ENCODE assay signal across 32 cellular contexts in genomic region chr20:6691541-6691940, GRCh38.
"Had no signal": no experiment of that assay in that cellular context is flagged by ENCODE, and none has a peak within 500 bp of the region (broad histone marks: within the 10 kb centered on the region; RNA-seq: fewer than 3 reads in every experiment).

No MANE protein-coding gene starts in this region.

- H3K9me3 Mint-ChIP-seq: activated CD4-positive, alpha-beta T cell treated with anti-CD3 and anti-CD28 coated beads, Interleukin-2, amount 10 ng/mL, durations not matched to agents 24 days and 14 days; activated CD8-positive, alpha-beta T cell treated with anti-CD3 and anti-CD28 coated beads for 36 hours had no signal

- DNase-seq: activated CD4-positive, alpha-beta T cell treated with anti-CD3 and anti-CD28 coated beads, Interleukin-2, amount 10 ng/mL, durations not matched to agents 24 days and 14 days; activated CD4-positive, alpha-beta T cell treated with anti-CD3 and anti-CD28 coated beads, Interleukin-2, amount 50 U/mL, for 4 hours; activated CD8-positive, alpha-beta T cell treated with anti-CD3 and anti-CD28 coated beads for 36 hours; activated gamma-delta T cell; activated naive CD4-positive, alpha-beta T cell treated with Interleukin-2 at 50 U/mL for 16 hours; activated naive CD8-positive, alpha-beta T cell treated with anti-CD3 and anti-CD28 coated beads, Interleukin-2, amount 10 ng/mL, durations not matched to agents 7 days and 5 days; activated T-cell treated with anti-CD3 and anti-CD28 coated beads, Interleukin-2, amount 50 U/mL, for 1 hour; amygdala; Karpas-422; KBM-7; NCI-H1048; NCI-H1105 treated with DMSO at 0.1 percent for 48 hours; NCI-H1436; NCI-H1694 treated with DMSO at 0.1 percent for 48 hours; NCI-H2029; NCI-H2107; NCI-H2171; NCI-H2227 treated with DMSO at 0.1 percent for 48 hours; NCI-H446; NCI-H510A treated with DMSO at 0.1 percent for 48 hours; NCI-H526 treated with DMSO at 0.1 percent for 48 hours; NCI-H774; RPMI8226; SK-N-SH had no signal

- H3K4me3 ChIP-seq: ascending aorta, SJSA1 had no signal

- H3K27me3 Mint-ChIP-seq: activated CD4-positive, alpha-beta T cell treated with anti-CD3 and anti-CD28 coated beads, Interleukin-2, amount 10 ng/mL, durations not matched to agents 24 days and 14 days; activated CD8-positive, alpha-beta T cell treated with anti-CD3 and anti-CD28 coated beads for 36 hours; activated naive CD4-positive, alpha-beta T cell treated with anti-CD3 and anti-CD28 coated beads, Interleukin-2, amount 50 U/mL, for 24 hours; activated naive CD8-positive, alpha-beta T cell treated with anti-CD3 and anti-CD28 coated beads, Interleukin-2, amount 10 ng/mL, durations not matched to agents 7 days and 5 days had no signal

- H3K9me3 ChIP-seq: ascending aorta, SJSA1, SK-N-SH had no signal

- H3K4me3 Mint-ChIP-seq: activated CD4-positive, alpha-beta T cell treated with anti-CD3 and anti-CD28 coated beads, Interleukin-2, amount 10 ng/mL, durations not matched to agents 24 days and 14 days; activated CD8-positive, alpha-beta T cell treated with anti-CD3 and anti-CD28 coated beads for 36 hours; activated naive CD4-positive, alpha-beta T cell treated with anti-CD3 and anti-CD28 coated beads, Interleukin-2, amount 50 U/mL, for 24 hours; activated naive CD8-positive, alpha-beta T cell treated with anti-CD3 and anti-CD28 coated beads, Interleukin-2, amount 10 ng/mL, durations not matched to agents 7 days and 5 days; T-helper 1 cell treated with Interleukin-12 subunit alpha and Interleukin-12 subunit beta and Interleukin-4 antibody, amounts not matched to agents 30 μg/mL and 1 μg/mL, for 36 hours; T-helper 2 cell treated with Interferon-gamma antibody and Interleukin-4, amounts not matched to agents 5 μg/mL and 100 μg/mL, for 36 hours had no signal

- H3K27me3 ChIP-seq: ascending aorta, SJSA1 had no signal

- H3K36me3 ChIP-seq: ascending aorta, SJSA1 had no signal

- H3K4me1 Mint-ChIP-seq: activated CD4-positive, alpha-beta T cell treated with anti-CD3 and anti-CD28 coated beads, Interleukin-2, amount 10 ng/mL, durations not matched to agents 24 days and 14 days; activated naive CD4-positive, alpha-beta T cell treated with anti-CD3 and anti-CD28 coated beads, Interleukin-2, amount 50 U/mL, for 24 hours; activated naive CD8-positive, alpha-beta T cell treated with anti-CD3 and anti-CD28 coated beads, Interleukin-2, amount 10 ng/mL, durations not matched to agents 7 days and 5 days had no signal

- H3K27ac ChIP-seq: ascending aorta, SJSA1 had no signal

- H3K36me3 Mint-ChIP-seq: activated naive CD4-positive, alpha-beta T cell treated with anti-CD3 and anti-CD28 coated beads, Interleukin-2, amount 50 U/mL, for 24 hours; activated naive CD8-positive, alpha-beta T cell treated with anti-CD3 and anti-CD28 coated beads, Interleukin-2, amount 10 ng/mL, durations not matched to agents 7 days and 5 days had no signal

- H3K27ac Mint-ChIP-seq: activated CD4-positive, alpha-beta T cell treated with anti-CD3 and anti-CD28 coated beads, Interleukin-2, amount 10 ng/mL, durations not matched to agents 24 days and 14 days; activated CD8-positive, alpha-beta T cell treated with anti-CD3 and anti-CD28 coated beads for 36 hours; activated naive CD4-positive, alpha-beta T cell treated with anti-CD3 and anti-CD28 coated beads, Interleukin-2, amount 50 U/mL, for 24 hours; activated naive CD8-positive, alpha-beta T cell treated with anti-CD3 and anti-CD28 coated beads, Interleukin-2, amount 10 ng/mL, durations not matched to agents 7 days and 5 days; activated T-helper 2 cell treated with anti-CD3 and anti-CD28 coated beads, Interferon-gamma antibody, Interleukin-2, Interleukin-4, amounts not matched to agents 10 μg/mL and 5 μg/mL and 100 μg/mL, durations not matched to agents 14 hours and 24 hours and 36 hours; T-helper 1 cell treated with Interleukin-12 subunit alpha and Interleukin-12 subunit beta and Interleukin-4 antibody, amounts not matched to agents 30 μg/mL and 1 μg/mL, for 36 hours; T-helper 2 cell treated with Interferon-gamma antibody and Interleukin-4, amounts not matched to agents 5 μg/mL and 100 μg/mL, for 36 hours had no signal

- FAIRE-seq: TTC549 had no signal

- H3K9ac ChIP-seq: SK-N-SH had no signal

- H3K4me2 ChIP-seq: SK-N-SH had no signal

- H3K4me1 ChIP-seq: ascending aorta, SJSA1 had no signal

- ATAC-seq: activated CD8-positive, alpha-beta T cell treated with anti-CD3 and anti-CD28 coated beads for 36 hours; Panc1 had no signal
